In the genomic region with DNA sequence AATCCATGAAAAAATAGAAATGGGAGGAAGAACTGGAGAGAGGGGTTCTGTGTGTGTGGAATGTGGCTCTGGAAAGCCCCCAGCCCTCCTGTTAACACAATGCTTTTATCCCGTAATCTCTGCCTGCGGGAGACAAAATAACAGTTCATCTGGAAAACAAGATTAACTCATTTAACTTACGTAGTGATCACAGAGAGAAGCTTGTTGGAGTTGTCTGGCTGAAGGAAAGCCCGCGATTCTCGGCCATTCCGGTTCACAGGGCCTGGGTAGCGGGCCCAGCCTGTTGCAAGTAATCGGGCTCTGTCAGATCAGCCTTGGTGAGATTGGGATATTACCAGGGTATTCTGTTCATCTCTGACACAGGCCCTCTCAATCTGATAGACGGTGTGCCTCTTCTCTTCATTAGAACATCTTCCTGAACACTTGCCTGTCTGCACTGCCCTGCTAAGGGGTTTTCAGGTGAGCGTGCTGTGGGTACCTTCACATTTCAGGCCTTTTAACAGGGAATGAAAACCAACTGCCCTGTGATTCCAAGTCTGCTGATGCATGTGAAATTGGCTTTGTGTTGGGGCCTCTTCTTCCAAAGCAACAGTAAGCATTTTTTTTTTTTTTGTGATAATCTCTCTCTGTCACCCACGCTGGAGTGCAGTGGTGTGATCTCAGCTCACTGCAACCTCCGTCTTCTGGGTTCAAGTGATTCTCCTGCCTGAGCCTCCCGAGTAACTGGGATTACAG, we compare ENCODE assay signal across 13 cellular contexts.
"Had no signal": no experiment of that assay in that cellular context is flagged by ENCODE, and none has a peak within 500 bp of the region (broad histone marks: within the 10 kb centered on the region; RNA-seq: fewer than 3 reads in every experiment).

No MANE protein-coding gene starts in this region.

- DNase-seq: activated CD4-positive, alpha-beta memory T cell treated with anti-CD3 and anti-CD28 coated beads, Interleukin-2, amount 10 ng/mL, durations not matched to agents 7 days and 5 days; activated gamma-delta T cell; activated T-cell treated with anti-CD3 and anti-CD28 coated beads, Interleukin-2, amount 50 U/mL, for 4 hours; caudate nucleus; effector CD8-positive, alpha-beta T cell; head of caudate nucleus; lower lobe of right lung; naive thymus-derived CD4-positive, alpha-beta T cell; nucleus accumbens; right cardiac atrium; small intestine; T-cell; T-helper 9 cell had no signal
